Comparison of ENCODE assay signal across 8 cellular contexts in the genomic region with DNA sequence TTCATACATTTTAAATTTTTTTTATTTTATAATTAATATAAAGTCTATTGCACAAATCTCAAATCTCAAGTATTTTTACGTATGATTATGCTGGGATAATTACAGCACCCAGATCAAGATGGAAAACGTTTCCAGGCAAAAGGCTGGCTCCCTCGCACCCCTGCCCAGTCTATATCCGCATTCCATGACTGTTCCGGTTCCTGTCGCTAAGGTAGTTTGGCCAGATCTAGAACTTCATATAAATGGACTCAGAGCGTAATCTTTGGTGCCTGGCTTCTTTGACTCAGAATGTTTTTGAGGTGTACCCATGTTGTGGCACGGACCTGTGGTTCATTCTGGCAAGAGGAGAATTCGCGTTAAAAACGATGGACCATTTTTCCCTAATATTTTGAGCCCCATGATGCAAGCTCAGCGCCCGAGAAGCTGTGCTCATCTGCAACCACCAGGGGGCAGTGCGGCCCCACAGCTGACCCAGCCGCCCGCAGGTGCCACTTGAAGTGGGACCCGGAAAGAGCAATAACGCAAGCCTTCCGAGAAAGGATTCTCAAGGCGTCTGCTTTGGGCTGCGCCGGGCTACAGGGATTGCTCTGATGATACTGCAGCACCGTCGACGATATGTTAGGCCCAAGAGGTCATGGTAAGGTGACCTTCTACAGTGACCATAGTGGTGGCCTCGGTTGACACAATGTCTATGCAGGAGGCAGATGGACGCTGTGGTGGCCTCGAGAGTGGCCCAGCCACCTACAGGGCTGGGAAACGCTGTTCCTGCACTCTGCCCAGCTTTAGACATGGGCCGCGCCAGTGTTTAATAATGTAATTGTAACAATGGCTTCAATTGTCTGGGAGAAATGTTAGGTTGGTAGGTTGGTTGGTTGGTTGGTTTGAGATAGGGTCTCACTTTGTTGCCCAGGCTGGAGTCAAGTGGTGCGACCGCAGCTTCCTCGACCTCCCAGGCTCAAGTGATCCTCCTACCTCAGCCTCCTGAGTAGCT.
DNase-seq lines count a peak whose midpoint lies in the region; ATAC-seq and TF ChIP-seq lines count a peak whose summit lies in the region.

No MANE protein-coding gene starts in this region.

- intact Hi-C loops in PC-3 (cut with micrococcal nuclease) = loop anchor here (1.0 to 5.0 kb wide), 4 partner anchors 77 to 425 kb away; no protein-coding TSS in a partner anchor

- H2AFZ ChIP-seq in PC-3 (ENCODE audit: low read length) = peak overlapping the region; percentile 80

- peaks cover 20% of the 10 kb centered on the region for H3K4me1 Mint-ChIP-seq in activated T-cell treated with anti-CD3 and anti-CD28 coated beads, Interleukin-2, amount 50 U/mL, for 24 hours (ENCODE audit: low read depth)
- H3K4me1 Mint-ChIP-seq in nephron = no peaks in the 10 kb centered on the region

- no peaks in the 10 kb centered on the region for H3K9me2 ChIP-seq in PC-3 (replicated peaks; ENCODE audit: low read length)

- H3K9me3 Mint-ChIP-seq in activated T-cell treated with anti-CD3 and anti-CD28 coated beads, Interleukin-2, amount 50 U/mL, for 24 hours = no peaks in the 10 kb centered on the region
- no peaks in the 10 kb centered on the region for H3K9me3 Mint-ChIP-seq in nephron

- no peaks in the 10 kb centered on the region for H3K9me3 ChIP-seq in PC-3 (ENCODE audit: low read length)

- no peak overlapping the region for H3K9ac ChIP-seq in PC-3 (ENCODE audit: low read length)

- H3F3A ChIP-seq in PC-3 (ENCODE audit: low read length, unreplicated experiment) = no peaks in the 10 kb centered on the region

- H3K36me3 Mint-ChIP-seq in activated T-cell treated with anti-CD3 and anti-CD28 coated beads, Interleukin-2, amount 50 U/mL, for 24 hours (ENCODE audit: low read depth) = no peaks in the 10 kb centered on the region
- H3K36me3 Mint-ChIP-seq in nephron (ENCODE audit: low read depth) = no peaks in the 10 kb centered on the region

- H3K27ac ChIP-seq in PC-3 (ENCODE audit: low read length) = no peak overlapping the region

- TF ChIP-seq CTCF in PC-3 (conservative IDR thresholded peaks at IDR 0.05; ENCODE audit: low read depth, low read length) (peak; percentile 99), nephron (IDR thresholded peaks at IDR 0.05; ENCODE audit: unreplicated experiment in 3 of 3) (peak; percentile 82 to 89 (median 83))

- H3K36me3 ChIP-seq in PC-3 (ENCODE audit: low read depth, low read length) = no peaks in the 10 kb centered on the region

- no TSS peak for BruUV-seq in PC-3 (replicated peaks; lab: Mats Ljungman, UMichigan)

- H3K4me2 ChIP-seq in PC-3 (ENCODE audit: low read length) = peak overlapping the region; percentile 57

- DNase-seq in DMS53 treated with DMSO at 0.1 percent for 48 hours (lab: John Stamatoyannopoulos, UW; ENCODE audit: unreplicated experiment) = peak; percentile 89
- DNase-seq in HPDE6-E6E7 (ENCODE audit: extremely low spot score) = peak; percentile 91
- peak; percentile 88 for DNase-seq in PC-3
- peak; percentile 80 for DNase-seq in activated T-cell treated with anti-CD3 and anti-CD28 coated beads, Interleukin-2, amount 50 U/mL, for 24 hours
- DNase-seq in fibroblast of gingiva (ENCODE audit: low read depth) = peak; percentile 43
- peak; percentile 8 to 68 (median 52) for DNase-seq in stimulated activated naive CD4-positive, alpha-beta T cell (lab: John Stamatoyannopoulos, UW)

- peak overlapping the region; percentile 59 for H3K27ac Mint-ChIP-seq in activated T-cell treated with anti-CD3 and anti-CD28 coated beads, Interleukin-2, amount 50 U/mL, for 24 hours
- no peak overlapping the region for H3K27ac Mint-ChIP-seq in nephron

- no peaks in the 10 kb centered on the region for H3K27me3 ChIP-seq in PC-3 (ENCODE audit: low read length)

- no peaks in the 10 kb centered on the region for H3K79me2 ChIP-seq in PC-3 (ENCODE audit: low read length)

- H3K4me3 Mint-ChIP-seq in activated T-cell treated with anti-CD3 and anti-CD28 coated beads, Interleukin-2, amount 50 U/mL, for 24 hours = no peak overlapping the region
- H3K4me3 Mint-ChIP-seq in nephron = no peak overlapping the region

- CTCF ChIA-PET in PC-3 (lab: Charles Lee) = interaction anchor here (0.5 to 1.1 kb wide), 8 partner anchors 9 to 443 kb away, joined by 3 to 12 read pairs (median 5); no protein-coding TSS in a partner anchor

- peaks cover 4% of the 10 kb centered on the region for H3K27me3 Mint-ChIP-seq in activated T-cell treated with anti-CD3 and anti-CD28 coated beads, Interleukin-2, amount 50 U/mL, for 24 hours
- no peaks in the 10 kb centered on the region for H3K27me3 Mint-ChIP-seq in nephron (ENCODE audit: low read depth)

- POLR2A ChIA-PET in PC-3 (lab: Charles Lee; ENCODE audit: unreplicated experiment) = interaction anchor here (0.7 kb wide), 1 partner anchor 391 kb away, joined by 3 read pairs; no protein-coding TSS in a partner anchor

- ATAC-seq in PC-3 = peak; percentile 76
- no peak for ATAC-seq in HG02678 (IDR thresholded peaks at IDR 0.05; ENCODE audit: unreplicated experiment)

- no peaks in the 10 kb centered on the region for H4K20me1 ChIP-seq in PC-3 (ENCODE audit: low read length)

- H3K4me3 ChIP-seq in PC-3 (ENCODE audit: low read length) = peak overlapping the region; percentile 49

- peaks cover 29% of the 10 kb centered on the region for H3K4me1 ChIP-seq in PC-3 (ENCODE audit: insufficient read depth, low read length)
